In genomic region chr6:110140650-110141049, GRCh38 we compare ENCODE assay signal across 16 cellular contexts. TPM values are rescaled to one million over a fixed set of nuclear protein-coding genes. Genes with fewer than 3 reads are reported as not detected.
DNase-seq lines count a peak whose midpoint lies in the region; ATAC-seq and TF ChIP-seq lines count a peak whose summit lies in the region.
"Had no signal": no experiment of that assay in that cellular context is flagged by ENCODE, and none has a peak within 500 bp of the region (broad histone marks: within the 10 kb centered on the region; RNA-seq: fewer than 3 reads in every experiment).

No MANE protein-coding gene starts in this region.

- ATAC-seq in RWPE2 (ENCODE audit: low read depth) (peak; percentile 82), GM18861 (IDR thresholded peaks at IDR 0.05; ENCODE audit: unreplicated experiment) (no peak)

- no peak overlapping the region for H3K27ac ChIP-seq in breast epithelium
- no peak overlapping the region for H3K27ac ChIP-seq in RWPE2 (ENCODE audit: poor library complexity, severe bottlenecking)
- no peak overlapping the region for H3K27ac ChIP-seq in fibroblast of lung (ENCODE audit: insufficient read depth, low read length)
- H3K27ac ChIP-seq: esophagus squamous epithelium had no signal

- POLR2A ChIA-PET in MCF 10A (lab: Yijun Ruan, JAX): interaction anchor here (0.7 kb wide), 1 partner anchor 46 kb away, joined by 3 read pairs; no protein-coding TSS in a partner anchor

- no peaks in the 10 kb centered on the region for H3K79me2 ChIP-seq in fibroblast of lung (ENCODE audit: control insufficient read depth, insufficient read depth, low read length)

- H4K20me1 ChIP-seq in fibroblast of lung (ENCODE audit: control insufficient read depth, extremely low read depth, insufficient read depth, low read length): no peaks in the 10 kb centered on the region

- no peak overlapping the region for H3K4me3 Mint-ChIP-seq in MCF 10A (ENCODE audit: unreplicated experiment)
- H3K4me3 Mint-ChIP-seq: activated CD4-positive, alpha-beta memory T cell treated with anti-CD3 and anti-CD28 coated beads, Interleukin-2, amount 10 ng/mL, durations not matched to agents 7 days and 5 days; H9 had no signal

- H3K27me3 ChIP-seq in breast epithelium: no peaks in the 10 kb centered on the region
- H3K27me3 ChIP-seq in RWPE2 (ENCODE audit: insufficient read depth, poor library complexity, severe bottlenecking): no peaks in the 10 kb centered on the region
- H3K27me3 ChIP-seq in fibroblast of lung (ENCODE audit: control insufficient read depth, insufficient read depth, low read length): no peaks in the 10 kb centered on the region
- H3K27me3 ChIP-seq: esophagus squamous epithelium had no signal

- H3K36me3 ChIP-seq in breast epithelium (no peaks in the 10 kb centered on the region), RWPE2 (ENCODE audit: low read depth) (no peaks in the 10 kb centered on the region; the same call in 1 of the 2 replicates), fibroblast of lung (ENCODE audit: control insufficient read depth, insufficient read depth, low read length) (peaks cover 2% of the 10 kb centered on the region)

- H3K4me3 ChIP-seq in breast epithelium: no peak overlapping the region
- H3K4me3 ChIP-seq in RWPE2 (ENCODE audit: severe bottlenecking): no peak overlapping the region
- H3K4me3 ChIP-seq in fibroblast of lung (replicated peaks in 1 of 4; ENCODE audit: control extremely low read depth in 1 of 4, insufficient read depth in 1 of 4, low read depth in 3 of 4, low read length in 4 of 4): no peak overlapping the region
- H3K4me3 ChIP-seq: esophagus squamous epithelium had no signal

- H2AFZ ChIP-seq in fibroblast of lung (ENCODE audit: low read length): no peak overlapping the region

- H3K4me1 Mint-ChIP-seq in MCF 10A (ENCODE audit: insufficient read depth, unreplicated experiment): peaks cover 18% of the 10 kb centered on the region
- H3K4me1 Mint-ChIP-seq: activated CD4-positive, alpha-beta memory T cell treated with anti-CD3 and anti-CD28 coated beads, Interleukin-2, amount 10 ng/mL, durations not matched to agents 7 days and 5 days; H9 had no signal

- H3K9me3 Mint-ChIP-seq in MCF 10A (ENCODE audit: unreplicated experiment): peaks cover 15% of the 10 kb centered on the region
- H3K9me3 Mint-ChIP-seq: activated CD4-positive, alpha-beta memory T cell treated with anti-CD3 and anti-CD28 coated beads, Interleukin-2, amount 10 ng/mL, durations not matched to agents 7 days and 5 days had no signal

- no peaks in the 10 kb centered on the region for H3K27me3 Mint-ChIP-seq in MCF 10A (ENCODE audit: insufficient read depth, unreplicated experiment)
- H3K27me3 Mint-ChIP-seq: progenitor cell of endocrine pancreas had no signal

- peaks cover 17% of the 10 kb centered on the region for H3K36me3 Mint-ChIP-seq in MCF 10A (ENCODE audit: insufficient read depth, unreplicated experiment)

- H3K27ac Mint-ChIP-seq in MCF 10A (ENCODE audit: low read depth, unreplicated experiment): peak overlapping the region; percentile 95
- H3K27ac Mint-ChIP-seq: activated CD4-positive, alpha-beta memory T cell treated with anti-CD3 and anti-CD28 coated beads, Interleukin-2, amount 10 ng/mL, durations not matched to agents 7 days and 5 days; H9; progenitor cell of endocrine pancreas had no signal

- TF ChIP-seq CTCF in MCF 10A (IDR thresholded peaks at IDR 0.05; ENCODE audit: unreplicated experiment) (no peak), breast epithelium (IDR thresholded peaks at IDR 0.05) (no peak), RWPE2 (IDR thresholded peaks at IDR 0.05; ENCODE audit: poor library complexity, severe bottlenecking) (no peak), fibroblast of lung (conservative IDR thresholded peaks at IDR 0.05 in 1 of 2, IDR thresholded peaks at IDR 0.05 in 1 of 2; ENCODE audit: low read depth in 1 of 2, low read length in 2 of 2) (no peak)

- no peak overlapping the region for H3K9ac ChIP-seq in fibroblast of lung (ENCODE audit: insufficient read depth, low read length)

- BruUV-seq in MCF 10A (replicated peaks; lab: Mats Ljungman, UMichigan): no TSS peak

- no peak overlapping the region for H3K4me2 ChIP-seq in fibroblast of lung (ENCODE audit: extremely low read depth, insufficient read depth, low read length)

- intact Hi-C loops in MCF 10A (cut with micrococcal nuclease) (loop anchor here (1.0 kb wide), 1 partner anchor 39 kb away; the partner anchor contains the start of gene WASF1), breast epithelium (cut with DNase I; ENCODE audit: low total_unique reads) (no loop called here)

- H3K9me3 ChIP-seq in breast epithelium: peaks cover 0 to 15% of the 10 kb centered on the region in 2 donors
- no peaks in the 10 kb centered on the region for H3K9me3 ChIP-seq in RWPE2 (ENCODE audit: severe bottlenecking)
- no peaks in the 10 kb centered on the region for H3K9me3 ChIP-seq in fibroblast of lung (ENCODE audit: control insufficient read depth, insufficient read depth, low read depth, low read length)

- TF ChIP-seq POLR2A in breast epithelium (IDR thresholded peaks at IDR 0.05): no peak

- no peaks in the 10 kb centered on the region for H3K4me1 ChIP-seq in breast epithelium
- peaks cover 8% of the 10 kb centered on the region for H3K4me1 ChIP-seq in RWPE2 (ENCODE audit: insufficient read depth, poor library complexity, severe bottlenecking)
- H3K4me1 ChIP-seq in fibroblast of lung (ENCODE audit: control insufficient read depth, extremely low read depth, insufficient read depth, low read length): no peaks in the 10 kb centered on the region
- H3K4me1 ChIP-seq: esophagus squamous epithelium had no signal

- DNase-seq in MCF 10A (ENCODE audit: unreplicated experiment): peak; percentile 64
- DNase-seq in breast epithelium (ENCODE audit: low spot score in 2 of 2): no peak
- DNase-seq in RWPE2 (ENCODE audit: low spot score): no peak
- peak; percentile 15 to 86 for DNase-seq in fibroblast of lung (ENCODE audit: low read depth in 2 of 2)
- peak; percentile 19 for DNase-seq in stromal cell of bone marrow (ENCODE audit: low read depth)
- DNase-seq in SKM-1 treated with dmso at 0.1 percent for 144 hours (lab: John Stamatoyannopoulos, UW; ENCODE audit: unreplicated experiment): no peak
- no peak for DNase-seq in cerebellar nuclear complex (lab: John Stamatoyannopoulos, UW)
- DNase-seq: activated CD4-positive, alpha-beta memory T cell treated with anti-CD3 and anti-CD28 coated beads, Interleukin-2, amount 10 ng/mL, durations not matched to agents 7 days and 5 days; activated effector memory CD4-positive, alpha-beta T cell treated with Interleukin-2 at 50 U/mL for 16 hours; DMS79 treated with DMSO at 0.1 percent for 48 hours; esophagus squamous epithelium; H9; NCI-H1092; stimulated activated CD8-positive, alpha-beta memory T cell treated with anti-CD3 and anti-CD28 coated beads, Interleukin-4, amount 100 ng/mL, for 48 hours had no signal

- CTCF ChIA-PET in MCF 10A (lab: Yijun Ruan, JAX): interaction anchor here (1.1 kb wide), 1 partner anchor 251 kb away, joined by 4 read pairs; no protein-coding TSS in a partner anchor

RNA-seq across cellular contexts. Expression of gene WASF1, which starts 38.8 kb away (rescaled TPM):
- 50.5 and 55.7 TPM in 2 replicates for total RNA-seq in MCF 10A (2022)
- 10 to 100 TPM; 11.4 to 19.7 (median 12.3) TPM for total RNA-seq in breast epithelium
- 8.5 and 13.2 TPM in 2 replicates for total RNA-seq in fibroblast of lung
- polyA plus RNA-seq in fibroblast of lung: 28.2 and 37.7 TPM in 2 replicates
- polyA plus RNA-seq in fibroblast of lung (2012): 13.9 and 19.0 TPM in 2 replicates
- polyA minus RNA-seq in fibroblast of lung (ENCODE audit: low replicate concordance): 11.6 and 20.0 TPM in 2 replicates

RNA-seq across cellular contexts. Expression of gene CDC40, which starts 39.6 kb away (rescaled TPM):
- total RNA-seq in MCF 10A (2022): 15.9 and 16.8 TPM in 2 replicates
- total RNA-seq in breast epithelium: 10 to 100 TPM; 17.8 to 27.4 (median 20.3) TPM
- total RNA-seq in fibroblast of lung: 20.3 and 22.1 TPM in 2 replicates
- polyA plus RNA-seq in fibroblast of lung: 16.4 and 21.5 TPM in 2 replicates
- polyA plus RNA-seq in fibroblast of lung (2012): 14.1 and 15.0 TPM in 2 replicates
- polyA minus RNA-seq in fibroblast of lung (ENCODE audit: low replicate concordance): 4.3 and 7.7 TPM in 2 replicates

Comparison
In these comparisons a context has a peak if more than half of its experiments do, and no peak if none do; other contexts are left out.
1. DNase-seq: peak in MCF 10A (single experiment), fibroblast of lung (2 of 2) and stromal cell of bone marrow (single experiment); none in breast epithelium (0 of 2), RWPE2 (single experiment), SKM-1 treated with dmso at 0.1 percent for 144 hours (single experiment) and cerebellar nuclear complex (0 of 2).